In genomic region chr13:98439136-98439828, GRCh38 we compare ENCODE assay signal across 27 cellular contexts.
"Had no signal": no experiment of that assay in that cellular context is flagged by ENCODE, and none has a peak within 500 bp of the region (broad histone marks: within the 10 kb centered on the region; RNA-seq: fewer than 3 reads in every experiment).

No MANE protein-coding gene starts in this region.

- H3K27ac ChIP-seq: adrenal gland, breast epithelium, SJCRH30 had no signal

- H3K36me3 ChIP-seq: breast epithelium, SJCRH30 had no signal

- H3K4me1 Mint-ChIP-seq: activated naive CD8-positive, alpha-beta T cell treated with anti-CD3 and anti-CD28 coated beads, Interleukin-2, amount 10 ng/mL, durations not matched to agents 7 days and 5 days had no signal

- H3K4me1 ChIP-seq: adrenal gland, breast epithelium, SJCRH30 had no signal

- H3K4me3 Mint-ChIP-seq: activated CD8-positive, alpha-beta T cell treated with anti-CD3 and anti-CD28 coated beads for 36 hours; activated naive CD8-positive, alpha-beta T cell treated with anti-CD3 and anti-CD28 coated beads, Interleukin-2, amount 10 ng/mL, durations not matched to agents 7 days and 5 days; activated T-cell treated with anti-CD3 and anti-CD28 coated beads, Interleukin-2, amount 50 U/mL, for 72 hours had no signal

- H3K27me3 Mint-ChIP-seq: activated CD8-positive, alpha-beta T cell treated with anti-CD3 and anti-CD28 coated beads for 36 hours had no signal

- ATAC-seq: activated CD4-positive, CD25-positive, alpha-beta regulatory T cell treated with anti-CD3 and anti-CD28 coated beads, Interleukin-2, amount 50 U/mL, for 24 hours; activated CD8-positive, alpha-beta T cell treated with anti-CD3 and anti-CD28 coated beads for 36 hours had no signal

- H3K36me3 Mint-ChIP-seq: activated naive CD8-positive, alpha-beta T cell treated with anti-CD3 and anti-CD28 coated beads, Interleukin-2, amount 10 ng/mL, durations not matched to agents 7 days and 5 days had no signal

- H3K27me3 ChIP-seq: adrenal gland, breast epithelium, SJCRH30 had no signal

- H3K9me3 Mint-ChIP-seq: activated CD8-positive, alpha-beta T cell treated with anti-CD3 and anti-CD28 coated beads for 36 hours; activated naive CD8-positive, alpha-beta T cell treated with anti-CD3 and anti-CD28 coated beads, Interleukin-2, amount 10 ng/mL, durations not matched to agents 7 days and 5 days; activated T-cell treated with anti-CD3 and anti-CD28 coated beads, Interleukin-2, amount 50 U/mL, for 72 hours; activated T-helper 2 cell treated with anti-CD3 and anti-CD28 coated beads, Interferon-gamma antibody, Interleukin-2, Interleukin-4, amounts not matched to agents 10 μg/mL and 5 μg/mL and 100 μg/mL, durations not matched to agents 14 hours and 24 hours and 36 hours had no signal

- DNase-seq: activated CD4-positive, alpha-beta T cell treated with anti-CD3 and anti-CD28 coated beads for 4 hours; activated CD8-positive, alpha-beta memory T cell treated with anti-CD3 and anti-CD28 coated beads, Interleukin-2, amount 50 U/mL, for 4 hours; activated CD8-positive, alpha-beta T cell treated with anti-CD3 and anti-CD28 coated beads for 36 hours; activated naive CD4-positive, alpha-beta T cell treated with anti-CD3 and anti-CD28 coated beads, Interleukin-2, amount 50 U/mL, for 16 hours; activated naive CD8-positive, alpha-beta T cell treated with anti-CD3 and anti-CD28 coated beads, Interleukin-2, amount 10 ng/mL, durations not matched to agents 7 days and 5 days; activated T-cell treated with anti-CD3 and anti-CD28 coated beads, Interleukin-2, amount 50 U/mL, for 72 hours; adrenal gland; anterior cingulate cortex; caudate nucleus; KBM-7; MV-4-11; NCI-H1092 treated with DMSO at 0.1 percent for 48 hours; NCI-H1417 treated with DMSO at 0.1 percent for 48 hours; NCI-H1694; NCI-H2029; NCI-H2107; NCI-H2171 treated with DMSO at 0.1 percent for 48 hours; NCI-H226; NCI-H526; NCI-H82; Right ventricle myocardium superior; RPMI8226; SJCRH30; SK-N-SH had no signal

- H3K27ac Mint-ChIP-seq: activated CD8-positive, alpha-beta T cell treated with anti-CD3 and anti-CD28 coated beads for 36 hours; activated naive CD8-positive, alpha-beta T cell treated with anti-CD3 and anti-CD28 coated beads, Interleukin-2, amount 10 ng/mL, durations not matched to agents 7 days and 5 days; activated T-cell treated with anti-CD3 and anti-CD28 coated beads, Interleukin-2, amount 50 U/mL, for 72 hours; activated T-helper 2 cell treated with anti-CD3 and anti-CD28 coated beads, Interferon-gamma antibody, Interleukin-2, Interleukin-4, amounts not matched to agents 10 μg/mL and 5 μg/mL and 100 μg/mL, durations not matched to agents 14 hours and 24 hours and 36 hours had no signal

- H3K4me3 ChIP-seq: adrenal gland, breast epithelium, SJCRH30 had no signal

- H3K9me3 ChIP-seq: adrenal gland, breast epithelium, SJCRH30, SK-N-SH had no signal
